Comparison of ENCODE assay signal across 7 cellular contexts in genomic region chr13:57629821-57630235, GRCh38. TPM values are rescaled to one million over a fixed set of nuclear protein-coding genes. Genes with fewer than 3 reads are reported as not detected.
DNase-seq lines count a peak whose midpoint lies in the region; ATAC-seq and FAIRE-seq lines count a peak whose summit lies in the region.

No MANE protein-coding gene starts in this region.

- peaks cover 10% of the 10 kb centered on the region for H3K36me3 Mint-ChIP-seq in natural killer cell treated with Interleukin-12 subunit alpha and Interleukin-12 subunit beta and Interleukin-15 and Interleukin-18, amount 100 ng/mL, for 72 hours

- H3K27ac Mint-ChIP-seq in natural killer cell treated with Interleukin-12 subunit alpha and Interleukin-12 subunit beta and Interleukin-15 and Interleukin-18, amount 100 ng/mL, for 72 hours, result no peak overlapping the region

- peak; percentile 57 for ATAC-seq in GM19395 (IDR thresholded peaks at IDR 0.05; ENCODE audit: unreplicated experiment)
- peak in 1 of 2 donors; percentile 64 for ATAC-seq in natural killer cell treated with Interleukin-12 subunit alpha and Interleukin-12 subunit beta and Interleukin-15 and Interleukin-18, amount 100 ng/mL, for 72 hours

- peak; percentile 89 for FAIRE-seq in frontal cortex (lab: Jason Lieb, UNC)

- peak; percentile 53 for DNase-seq in NCI-H2029 (lab: John Stamatoyannopoulos, UW)
- DNase-seq in activated T-helper 9 cell treated with anti-CD3 and anti-CD28 coated beads, Interleukin-2, amount 50 U/mL, for 16 hours (ENCODE audit: low read depth), result peak; percentile 47
- DNase-seq in frontal cortex (ENCODE audit: low spot score in 2 of 2), result peak; percentile 84 to 89
- DNase-seq in natural killer cell treated with Interleukin-12 subunit alpha and Interleukin-12 subunit beta and Interleukin-15 and Interleukin-18, amount 100 ng/mL, for 72 hours (ENCODE audit: low spot score), result peak; percentile 61
- DNase-seq in ureter (ENCODE audit: low spot score), result peak; percentile 60
- no peak for DNase-seq in SIG-M5 (lab: John Stamatoyannopoulos, UW)

- no peaks in the 10 kb centered on the region for H3K9me3 Mint-ChIP-seq in natural killer cell treated with Interleukin-12 subunit alpha and Interleukin-12 subunit beta and Interleukin-15 and Interleukin-18, amount 100 ng/mL, for 72 hours

- H3K4me3 Mint-ChIP-seq in natural killer cell treated with Interleukin-12 subunit alpha and Interleukin-12 subunit beta and Interleukin-15 and Interleukin-18, amount 100 ng/mL, for 72 hours, result peak overlapping the region; percentile 32

- peaks cover 37 to 38% of the 10 kb centered on the region in 2 donors for H3K27me3 Mint-ChIP-seq in natural killer cell treated with Interleukin-12 subunit alpha and Interleukin-12 subunit beta and Interleukin-15 and Interleukin-18, amount 100 ng/mL, for 72 hours

- H3K4me1 Mint-ChIP-seq in natural killer cell treated with Interleukin-12 subunit alpha and Interleukin-12 subunit beta and Interleukin-15 and Interleukin-18, amount 100 ng/mL, for 72 hours (ENCODE audit: low read depth in 2 of 2), result peaks cover 0 to 4% of the 10 kb centered on the region in 2 donors

RNA-seq across cellular contexts. Expression of gene PCDH17, which starts 1.7 kb away (rescaled TPM):
- 94.2 TPM for total RNA-seq in frontal cortex
- total RNA-seq in natural killer cell treated with Interleukin-12 subunit alpha and Interleukin-12 subunit beta and Interleukin-15 and Interleukin-18, amount 100 ng/mL, for 72 hours, result not detected
- total RNA-seq in ureter, result 8.1 TPM

Comparison
In these comparisons a context has a peak if more than half of its experiments do, and no peak if none do; other contexts are left out.
1. RNA of gene PCDH17, which starts 1.7 kb away (total RNA-seq): 94.2 TPM in frontal cortex (single experiment); 8.1 TPM in ureter (single experiment) and not detected in natural killer cell treated with Interleukin-12 subunit alpha and Interleukin-12 subunit beta and Interleukin-15 and Interleukin-18, amount 100 ng/mL, for 72 hours; every median in the first group is over 10 times any median in the second.